ENCODE assay signal across 20 cellular contexts in genomic region chr10:81957976-81958375, GRCh38.
DNase-seq lines count a peak whose midpoint lies in the region; ATAC-seq and TF ChIP-seq lines count a peak whose summit lies in the region.
"Had no signal": no experiment of that assay in that cellular context is flagged by ENCODE, and none has a peak within 500 bp of the region (broad histone marks: within the 10 kb centered on the region; RNA-seq: fewer than 3 reads in every experiment).

No MANE protein-coding gene starts in this region.

- in situ Hi-C loops in astrocyte of the cerebellum (cut with HindIII; ENCODE audit: low sequenced_read_pairs): no loop called here

- H3F3A ChIP-seq in GM23338 (replicated peaks; ENCODE audit: low read depth): no peaks in the 10 kb centered on the region

- H3K4me2 ChIP-seq in GM23338: no peak overlapping the region

- 0 out of 2 replicates have a peak, but pooled peaks cover 3% of the 10 kb centered on the region for H3K9me2 ChIP-seq in GM23338 (ENCODE audit: insufficient read depth)

- no peak overlapping the region for H3K27ac ChIP-seq in GM23338 (ENCODE audit: low read depth)
- H3K27ac ChIP-seq: SJSA1 had no signal

- TF ChIP-seq CTCF in GM23338 (conservative IDR thresholded peaks at IDR 0.05; ENCODE audit: low read depth in 2 of 2) (no peak), astrocyte of the cerebellum (IDR thresholded peaks at IDR 0.05; ENCODE audit: low read depth, low read length, missing control alignments) (no peak), endothelial cell (IDR thresholded peaks at IDR 0.05; ENCODE audit: unreplicated experiment) (no peak)

- no peaks in the 10 kb centered on the region for H3K36me3 ChIP-seq in GM23338 (ENCODE audit: insufficient read depth)
- H3K36me3 ChIP-seq: BE2C, SJSA1 had no signal

- no peak overlapping the region for H3K4me3 ChIP-seq in GM23338
- no peak overlapping the region for H3K4me3 ChIP-seq in astrocyte of the cerebellum (ENCODE audit: low read depth, low read length)
- H3K4me3 ChIP-seq: GM12878, SJSA1 had no signal

- no peaks in the 10 kb centered on the region for H3K4me1 ChIP-seq in GM23338 (ENCODE audit: insufficient read depth)
- H3K4me1 ChIP-seq: BE2C, SJSA1 had no signal

- H4K20me1 ChIP-seq in GM23338 (replicated peaks; ENCODE audit: insufficient read depth): no peaks in the 10 kb centered on the region

- intact Hi-C loops in Right ventricle myocardium inferior (cut with DNase I): no loop called here

- H2AFZ ChIP-seq in GM23338: no peak overlapping the region

- H3K4me1 Mint-ChIP-seq in GM23338 (peaks cover 13% of the 10 kb centered on the region; the same call in 2 of the 3 replicates), endothelial cell (ENCODE audit: unreplicated experiment) (peaks cover 39% of the 10 kb centered on the region)

- no peaks in the 10 kb centered on the region for H3K27me3 ChIP-seq in GM23338 (ENCODE audit: insufficient read depth)
- H3K27me3 ChIP-seq: BE2C, SJSA1 had no signal

- DNase-seq in GM23338 (ENCODE audit: low spot score) (no peak), astrocyte of the cerebellum (ENCODE audit: low read depth) (peak; percentile 79), endothelial cell (ENCODE audit: low spot score) (no peak), smooth muscle cell of the brain vasculature (ENCODE audit: low read depth, low spot score) (peak; percentile 49), Right ventricle myocardium inferior (ENCODE audit: missing footprints) (no peak), NCI-H1048 (lab: John Stamatoyannopoulos, UW) (no peak)
- DNase-seq: BE2C, DND-41, Karpas-422, MV-4-11, NCI-H1694 treated with DMSO at 0.1 percent for 48 hours, NCI-H2081 treated with DMSO at 0.1 percent for 48 hours, NCI-H2171 treated with DMSO at 0.1 percent for 48 hours, NCI-H446, NCI-H526 treated with DMSO at 0.1 percent for 48 hours, OCI-M1 had no signal

- H3K27ac Mint-ChIP-seq in GM23338: peak overlapping the region; percentile 65; the same call in 1 of the 2 replicates
- peak overlapping the region; percentile 36 for H3K27ac Mint-ChIP-seq in endothelial cell (ENCODE audit: unreplicated experiment)

- H3K36me3 Mint-ChIP-seq in GM23338 (ENCODE audit: low read depth) (no peaks in the 10 kb centered on the region), endothelial cell (ENCODE audit: low read depth, unreplicated experiment) (no peaks in the 10 kb centered on the region)

- no peaks in the 10 kb centered on the region for H3K79me2 ChIP-seq in GM23338 (replicated peaks; ENCODE audit: insufficient read depth)

- no peaks in the 10 kb centered on the region for H3K9me3 Mint-ChIP-seq in GM23338
- no peaks in the 10 kb centered on the region for H3K9me3 Mint-ChIP-seq in endothelial cell (ENCODE audit: unreplicated experiment)

- H3K4me3 Mint-ChIP-seq in GM23338: no peak overlapping the region
- H3K4me3 Mint-ChIP-seq in endothelial cell (ENCODE audit: unreplicated experiment): no peak overlapping the region

- no peaks in the 10 kb centered on the region for H3K27me3 Mint-ChIP-seq in GM23338 (ENCODE audit: insufficient read depth, low read depth, poor library complexity)
- peaks cover under 1% of the 10 kb centered on the region for H3K27me3 Mint-ChIP-seq in endothelial cell (ENCODE audit: unreplicated experiment)

- ATAC-seq in GM23338 (no peak), Right ventricle myocardium inferior (no peak), HG03108 (IDR thresholded peaks at IDR 0.05; ENCODE audit: unreplicated experiment) (no peak)
- ATAC-seq: GM12878, HCT116 had no signal

TF ChIP-seq in GM23338, 12 proteins besides CTCF, POLR2A, EP300 and RAD21 (continues in another document):
- TF ChIP-seq STAT1 (IDR thresholded peaks at IDR 0.05; ENCODE audit: unreplicated experiment) (no peak), ZNF114 (CRISPR knock-in tag; IDR thresholded peaks at IDR 0.05) (no peak), REST (IDR thresholded peaks at IDR 0.05; ENCODE audit: unreplicated experiment) (no peak), POLR2AphosphoS5 (IDR thresholded peaks at IDR 0.05; ENCODE audit: low read depth) (no peak), ETS1 (IDR thresholded peaks at IDR 0.05) (no peak), EZH2 (IDR thresholded peaks at IDR 0.05; ENCODE audit: low read depth, unreplicated experiment) (no peak), JUNB (IDR thresholded peaks at IDR 0.05; ENCODE audit: unreplicated experiment) (no peak), EZH2phosphoT487 (IDR thresholded peaks at IDR 0.05; ENCODE audit: unreplicated experiment) (no peak), ZNF331 (CRISPR knock-in tag; IDR thresholded peaks at IDR 0.05; ENCODE audit: low read depth) (no peak)

Comparison
In these comparisons a context has a peak if more than half of its experiments do, and no peak if none do; other contexts are left out.
1. DNase-seq: peak in astrocyte of the cerebellum (single experiment) and smooth muscle cell of the brain vasculature (single experiment); none in GM23338 (single experiment), endothelial cell (single experiment), Right ventricle myocardium inferior (single experiment) and NCI-H1048 (single experiment).